ENCODE assay signal across 17 cellular contexts in genomic region chr19:53130506-53130905, GRCh38. TPM values are rescaled to one million over a fixed set of nuclear protein-coding genes. Genes with fewer than 3 reads are reported as not detected.
DNase-seq lines count a peak whose midpoint lies in the region; ATAC-seq, FAIRE-seq and TF ChIP-seq lines count a peak whose summit lies in the region.
"Had no signal": no experiment of that assay in that cellular context is flagged by ENCODE, and none has a peak within 500 bp of the region (broad histone marks: within the 10 kb centered on the region; RNA-seq: fewer than 3 reads in every experiment).

No MANE protein-coding gene starts in this region.

- H3K27ac Mint-ChIP-seq in GM23338: no peak overlapping the region
- H3K27ac Mint-ChIP-seq: activated CD4-positive, alpha-beta T cell treated with anti-CD3 and anti-CD28 coated beads, Interleukin-2, amount 10 ng/mL, durations not matched to agents 7 days and 5 days; activated naive CD4-positive, alpha-beta T cell treated with anti-CD3 and anti-CD28 coated beads, Interleukin-2, amount 10 ng/mL, durations not matched to agents 7 days and 5 days had no signal

- H3K79me2 ChIP-seq in GM23338 (replicated peaks; ENCODE audit: insufficient read depth): peaks cover 20% of the 10 kb centered on the region

- peak overlapping the region; percentile 81; the same call in 1 of the 2 replicates for H3K4me3 ChIP-seq in GM23338
- H3K4me3 ChIP-seq: upper lobe of right lung had no signal

- no peaks in the 10 kb centered on the region for H3K9me2 ChIP-seq in GM23338 (ENCODE audit: insufficient read depth)

- peaks cover 25% of the 10 kb centered on the region for H3K27me3 Mint-ChIP-seq in GM23338 (ENCODE audit: insufficient read depth, low read depth, poor library complexity)

- peaks cover 6% of the 10 kb centered on the region; the same call in 1 of the 3 replicates for H3K9me3 Mint-ChIP-seq in GM23338

- 0 out of 2 replicates have a peak, but pooled peaks cover 3% of the 10 kb centered on the region for H3F3A ChIP-seq in GM23338 (replicated peaks; ENCODE audit: low read depth)

- ATAC-seq in GM23338 (no peak), HG03097 (IDR thresholded peaks at IDR 0.05; ENCODE audit: low FRiP score, unreplicated experiment) (no peak)
- ATAC-seq: upper lobe of right lung had no signal

- H3K27ac ChIP-seq in GM23338 (ENCODE audit: low read depth): no peak overlapping the region
- H3K27ac ChIP-seq: upper lobe of right lung, VCaP had no signal

- TF ChIP-seq CTCF in GM23338 (conservative IDR thresholded peaks at IDR 0.05; ENCODE audit: low read depth in 2 of 2): no peak

- H3K4me2 ChIP-seq in GM23338: no peak overlapping the region

- H3K36me3 ChIP-seq in GM23338 (ENCODE audit: insufficient read depth): no peaks in the 10 kb centered on the region
- H3K36me3 ChIP-seq: upper lobe of right lung had no signal

- H3K4me1 Mint-ChIP-seq in GM23338: peaks cover 26% of the 10 kb centered on the region

- H4K20me1 ChIP-seq in GM23338 (replicated peaks; ENCODE audit: insufficient read depth): peaks cover 7% of the 10 kb centered on the region; the same call in 1 of the 2 replicates

- H3K4me3 Mint-ChIP-seq in GM23338: no peak overlapping the region
- H3K4me3 Mint-ChIP-seq: activated CD4-positive, alpha-beta T cell treated with anti-CD3 and anti-CD28 coated beads, Interleukin-2, amount 10 ng/mL, durations not matched to agents 7 days and 5 days; activated naive CD4-positive, alpha-beta T cell treated with anti-CD3 and anti-CD28 coated beads, Interleukin-2, amount 10 ng/mL, durations not matched to agents 7 days and 5 days had no signal

- peaks cover 10% of the 10 kb centered on the region; the same call in 1 of the 2 replicates for H3K27me3 ChIP-seq in GM23338 (ENCODE audit: insufficient read depth)
- H3K27me3 ChIP-seq: upper lobe of right lung had no signal

- no peak overlapping the region for H2AFZ ChIP-seq in GM23338

- H3K4me1 ChIP-seq in GM23338 (ENCODE audit: insufficient read depth): peaks cover 22% of the 10 kb centered on the region

- DNase-seq in Ammon's horn (ENCODE audit: low spot score) (peak; percentile 52), GM23338 (ENCODE audit: low spot score) (peak; percentile 20), fibroblast of gingiva (ENCODE audit: low read depth) (peak; percentile 25), pons (ENCODE audit: low spot score) (peak; percentile 51), DMS 273 treated with DMSO at 0.1 percent for 48 hours (lab: John Stamatoyannopoulos, UW) (no peak), HTR-8/SVneo (ENCODE audit: insufficient read length, low spot score) (no peak)
- DNase-seq: activated CD4-positive, alpha-beta T cell treated with anti-CD3 and anti-CD28 coated beads, Interleukin-2, amount 10 ng/mL, durations not matched to agents 7 days and 5 days; activated naive CD4-positive, alpha-beta T cell treated with anti-CD3 and anti-CD28 coated beads, Interleukin-2, amount 10 ng/mL, durations not matched to agents 7 days and 5 days; hippocampal formation; NCI-H2081; NCI-H446 treated with DMSO at 0.1 percent for 48 hours; small intestine; stimulated activated CD4-positive, alpha-beta T cell treated with anti-CD3 and anti-CD28 coated beads, Interleukin-2, amount 100 ng/mL, for 24 hours; upper lobe of right lung had no signal

- H3K36me3 Mint-ChIP-seq in GM23338 (ENCODE audit: low read depth): peaks cover 4% of the 10 kb centered on the region; the same call in 1 of the 3 replicates

- no peak for FAIRE-seq in HTR-8/SVneo (lab: Jason Lieb, UNC)
- FAIRE-seq: endothelial cell of umbilical vein, small intestine had no signal

TF ChIP-seq in GM23338, 12 proteins besides CTCF, POLR2A, EP300 and RAD21:
- no peak for TF ChIP-seq ZNF331 (CRISPR knock-in tag; IDR thresholded peaks at IDR 0.05; ENCODE audit: low read depth)
- no peak for TF ChIP-seq ZNF114 (CRISPR knock-in tag; IDR thresholded peaks at IDR 0.05)
- TF ChIP-seq POLR2AphosphoS5 (IDR thresholded peaks at IDR 0.05; ENCODE audit: low read depth): no peak
- TF ChIP-seq EZH2 (IDR thresholded peaks at IDR 0.05; ENCODE audit: low read depth, unreplicated experiment): no peak
- TF ChIP-seq REST (IDR thresholded peaks at IDR 0.05; ENCODE audit: unreplicated experiment): no peak
- TF ChIP-seq EZH2phosphoT487 (IDR thresholded peaks at IDR 0.05; ENCODE audit: unreplicated experiment): no peak
- TF ChIP-seq NANOG (IDR thresholded peaks at IDR 0.05; ENCODE audit: borderline replicate concordance): no peak

RNA-seq across cellular contexts. Expression of gene ZNF415, which starts 2.2 kb away (rescaled TPM):
- total RNA-seq in GM23338 (2014; rRNA removed; shearing (Covaris generic)): 3.9 and 9.3 TPM in 2 replicates
- 7.9 and 9.2 TPM in 2 replicates for polyA plus RNA-seq in GM23338 (2016; fragmentation: Nextera tagmentation; extraction: Ambion mirVana)

RNA-seq across cellular contexts. Expression of gene ZNF160, which starts 27.3 kb away (rescaled TPM):
- total RNA-seq in GM23338 (2014; rRNA removed; shearing (Covaris generic)): 37.6 and 48.7 TPM in 2 replicates
- 12.5 and 16.9 TPM in 2 replicates for polyA plus RNA-seq in GM23338 (2016; fragmentation: Nextera tagmentation; extraction: Ambion mirVana)

RNA-seq across cellular contexts. Expression of gene ZNF347, which starts 28.3 kb away (rescaled TPM):
- total RNA-seq in GM23338 (2014; rRNA removed; shearing (Covaris generic)): 10.8 and 11.9 TPM in 2 replicates
- 3.4 and 4.6 TPM in 2 replicates for polyA plus RNA-seq in GM23338 (2016; fragmentation: Nextera tagmentation; extraction: Ambion mirVana)

Comparison
In these comparisons a context has a peak if more than half of its experiments do, and no peak if none do; other contexts are left out.
1. DNase-seq: peak in Ammon's horn (single experiment), GM23338 (single experiment), fibroblast of gingiva (single experiment) and pons (single experiment); none in DMS 273 treated with DMSO at 0.1 percent for 48 hours (single experiment) and HTR-8/SVneo (single experiment).